ENCODE assay signal across 1 cellular context in genomic region chr6:144063744-144064401, GRCh38.
A peak's percentile ranks its signal among the peaks of the same experiment; 100 is the strongest.
TF ChIP-seq lines count a peak whose summit lies in the region.

No MANE protein-coding gene starts in this region.

TF ChIP-seq in K562, 482 proteins besides CTCF, POLR2A, EP300 and RAD21 (continued from another document):
- TF ChIP-seq FIP1L1 (IDR thresholded peaks at IDR 0.05; ENCODE audit: low read depth, low read length, poor library complexity, severe bottlenecking) (no peak), MAZ (CRISPR knock-in tag; conservative IDR thresholded peaks at IDR 0.05 in 1 of 2, IDR thresholded peaks at IDR 0.05 in 1 of 2) (peak; percentile 92 to 96), THRB (CRISPR knock-in tag; conservative IDR thresholded peaks at IDR 0.05) (no peak), ELF1 (tag; IDR thresholded peaks at IDR 0.05) (0 out of 2 replicates have a peak, but pooled peaks have one; percentile 32), NCOA6 (IDR thresholded peaks at IDR 0.05) (0 out of 2 replicates have a peak, but pooled peaks have one; percentile 39), ZNF140 (CRISPR knock-in tag; IDR thresholded peaks at IDR 0.05) (no peak), TRIM24 (IDR thresholded peaks at IDR 0.05) (0 out of 4 replicates have a peak, but pooled peaks of 1 of the 2 experiments have one; percentile 28), PPARD (CRISPR knock-in tag; IDR thresholded peaks at IDR 0.05) (no peak), CBX5 (IDR thresholded peaks at IDR 0.05; ENCODE audit: borderline replicate concordance, low read depth) (no peak), NR3C1 (CRISPR knock-in tag; IDR thresholded peaks at IDR 0.05) (0 out of 2 replicates have a peak, but pooled peaks have one; percentile 74), ZNF561 (CRISPR knock-in tag; conservative IDR thresholded peaks at IDR 0.05) (no peak), ZNF551 (CRISPR knock-in tag; IDR thresholded peaks at IDR 0.05) (no peak), FOXP4 (CRISPR knock-in tag; IDR thresholded peaks at IDR 0.05; ENCODE audit: borderline replicate concordance) (0 out of 2 replicates have a peak, but pooled peaks have one; percentile 29), LCOR (CRISPR knock-in tag; IDR thresholded peaks at IDR 0.05) (peak; percentile 81), TSC22D4 (tag; IDR thresholded peaks at IDR 0.05) (no peak), ZKSCAN8 (CRISPR knock-in tag; IDR thresholded peaks at IDR 0.05) (no peak), ZBTB8A (IDR thresholded peaks at IDR 0.05; ENCODE audit: partially characterized antibody) (no peak), ZNF717 (CRISPR knock-in tag; IDR thresholded peaks at IDR 0.05) (no peak), ZBTB11 (CRISPR knock-in tag; IDR thresholded peaks at IDR 0.05) (peak in 1 of 3 experiments; percentile 47; a peak in 2 of 6 replicates), ARID1B (IDR thresholded peaks at IDR 0.05) (no peak; the same call in 1 of the 2 replicates), NR2C1 (IDR thresholded peaks at IDR 0.05) (no peak), NR2C1 (tag; IDR thresholded peaks at IDR 0.05) (no peak), ZNF217 (CRISPR knock-in tag; IDR thresholded peaks at IDR 0.05) (no peak), ATF3 (IDR thresholded peaks at IDR 0.05) (peak; percentile 61), ATF3 (CRISPR knock-in tag; conservative IDR thresholded peaks at IDR 0.05) (0 out of 2 replicates have a peak, but pooled peaks have one; percentile 45), SNIP1 (IDR thresholded peaks at IDR 0.05; ENCODE audit: low read depth) (no peak), GTF2F1 (IDR thresholded peaks at IDR 0.05; ENCODE audit: low read depth, low read length) (0 out of 2 replicates have a peak, but pooled peaks have one; percentile 31), POLR2AphosphoS5 (IDR thresholded peaks at IDR 0.05; ENCODE audit: control insufficient read depth, insufficient read depth, low read depth, low read length) (peak; percentile 74), ZBTB33 (CRISPR knock-in tag; IDR thresholded peaks at IDR 0.05) (peak; percentile 67), PYGO2 (tag; IDR thresholded peaks at IDR 0.05) (no peak), KLF6 (CRISPR knock-in tag; IDR thresholded peaks at IDR 0.05; ENCODE audit: borderline replicate concordance) (no peak), THRA (IDR thresholded peaks at IDR 0.05) (no peak), ZBTB2 (IDR thresholded peaks at IDR 0.05) (peak; percentile 58; the same call in 1 of the 2 replicates), ZNF431 (CRISPR knock-in tag; IDR thresholded peaks at IDR 0.05) (peak; percentile 19; the same call in 1 of the 2 replicates), HNRNPLL (IDR thresholded peaks at IDR 0.05; ENCODE audit: low read depth, low read length, poor library complexity, severe bottlenecking) (peak; percentile 84), ZNF511 (CRISPR knock-in tag; IDR thresholded peaks at IDR 0.05) (peak; percentile 83), TGIF2 (CRISPR knock-in tag; IDR thresholded peaks at IDR 0.05) (no peak), AFF4 (CRISPR knock-in tag; IDR thresholded peaks at IDR 0.05) (peak; percentile 81; the same call in 1 of the 2 replicates), ZFPM2 (CRISPR knock-in tag; IDR thresholded peaks at IDR 0.05) (no peak), SMARCA4 (IDR thresholded peaks at IDR 0.05) (peak; percentile 14; the same call in 1 of the 2 replicates), FOXK2 (conservative IDR thresholded peaks at IDR 0.05 in 1 of 2, IDR thresholded peaks at IDR 0.05 in 1 of 2; ENCODE audit: low read depth in 2 of 2) (peak in 1 of 2 experiments; percentile 11; a peak in 1 of 4 replicates), ZC3H4 (CRISPR knock-in tag; IDR thresholded peaks at IDR 0.05; ENCODE audit: borderline replicate concordance) (no peak)
TF ChIP-seq in K562: peak in this region for 139.
